ENCODE assay signal across 14 cellular contexts in genomic region chr22:27195104-27195503, GRCh38.
DNase-seq lines count a peak whose midpoint lies in the region; ATAC-seq and TF ChIP-seq lines count a peak whose summit lies in the region.
"Had no signal": no experiment of that assay in that cellular context is flagged by ENCODE, and none has a peak within 500 bp of the region (broad histone marks: within the 10 kb centered on the region; RNA-seq: fewer than 3 reads in every experiment).

No MANE protein-coding gene starts in this region.

- no peak for ATAC-seq in activated CD8-positive, alpha-beta memory T cell treated with anti-CD3 and anti-CD28 coated beads, Interleukin-2, amount 10 ng/mL, durations not matched to agents 7 days and 5 days
- no peak for ATAC-seq in HG03442 (IDR thresholded peaks at IDR 0.05; ENCODE audit: unreplicated experiment)
- ATAC-seq: stimulated activated naive B cell treated with anti-CD40 and anti-IgM and Interleukin-4, amounts not matched to agents 10 μg/mL and 1 μg/mL and 100 μg/mL, for 72 hours had no signal

- H3K4me1 Mint-ChIP-seq in neural progenitor cell: peaks cover 7% of the 10 kb centered on the region
- no peaks in the 10 kb centered on the region for H3K4me1 Mint-ChIP-seq in activated CD8-positive, alpha-beta memory T cell treated with anti-CD3 and anti-CD28 coated beads, Interleukin-2, amount 10 ng/mL, durations not matched to agents 7 days and 5 days
- H3K4me1 Mint-ChIP-seq: stimulated activated naive B cell treated with anti-CD40 and anti-IgM and Interleukin-4, amounts not matched to agents 10 μg/mL and 1 μg/mL and 100 μg/mL, for 72 hours had no signal

- no peak overlapping the region for H3K4me3 ChIP-seq in fibroblast of the aortic adventitia (ENCODE audit: low read depth, low read length)
- H3K4me3 ChIP-seq in neural progenitor cell: no peak overlapping the region
- H3K4me3 ChIP-seq: GM23248 had no signal

- no peaks in the 10 kb centered on the region for H3K79me2 ChIP-seq in neural progenitor cell (ENCODE audit: low read depth)

- peaks cover 3% of the 10 kb centered on the region for H3F3A ChIP-seq in neural progenitor cell (ENCODE audit: low read depth)

- no peak overlapping the region for H3K27ac ChIP-seq in neural progenitor cell
- H3K27ac ChIP-seq: epithelial cell of prostate, GM23248 had no signal

- H2AFZ ChIP-seq in neural progenitor cell (replicated peaks): no peak overlapping the region
- H2AFZ ChIP-seq: GM23248 had no signal

- H3K9me3 ChIP-seq in neural progenitor cell (ENCODE audit: low read depth): peaks cover 4% of the 10 kb centered on the region

- no peak overlapping the region for H3K4me2 ChIP-seq in neural progenitor cell

- peaks cover 8% of the 10 kb centered on the region for H3K9me3 Mint-ChIP-seq in neural progenitor cell
- H3K9me3 Mint-ChIP-seq in activated CD8-positive, alpha-beta memory T cell treated with anti-CD3 and anti-CD28 coated beads, Interleukin-2, amount 10 ng/mL, durations not matched to agents 7 days and 5 days (ENCODE audit: low read depth): peaks cover 8% of the 10 kb centered on the region

- TF ChIP-seq CTCF in fibroblast of the aortic adventitia (IDR thresholded peaks at IDR 0.05; ENCODE audit: insufficient read depth, low read length) (peak; percentile 20), neural progenitor cell (IDR thresholded peaks at IDR 0.05) (no peak)

- H4K20me1 ChIP-seq in neural progenitor cell (ENCODE audit: low read depth): no peaks in the 10 kb centered on the region

- no peak overlapping the region for H3K4me3 Mint-ChIP-seq in neural progenitor cell
- no peak overlapping the region for H3K4me3 Mint-ChIP-seq in activated CD8-positive, alpha-beta memory T cell treated with anti-CD3 and anti-CD28 coated beads, Interleukin-2, amount 10 ng/mL, durations not matched to agents 7 days and 5 days
- H3K4me3 Mint-ChIP-seq: nephron progenitor cell; stimulated activated naive B cell treated with anti-CD40 and anti-IgM and Interleukin-4, amounts not matched to agents 10 μg/mL and 1 μg/mL and 100 μg/mL, for 72 hours had no signal

- no peaks in the 10 kb centered on the region for H3K27me3 ChIP-seq in neural progenitor cell

- CTCF ChIA-PET in activated CD8-positive, alpha-beta memory T cell treated with anti-CD3 and anti-CD28 coated beads, Interleukin-2, amount 10 ng/mL, durations not matched to agents 7 days and 5 days (lab: Charles Lee): no interaction called here

- no peaks in the 10 kb centered on the region for H3K36me3 ChIP-seq in neural progenitor cell

- H3K27me3 Mint-ChIP-seq in neural progenitor cell (ENCODE audit: insufficient read depth, low read depth): peaks cover 12% of the 10 kb centered on the region
- H3K27me3 Mint-ChIP-seq in activated CD8-positive, alpha-beta memory T cell treated with anti-CD3 and anti-CD28 coated beads, Interleukin-2, amount 10 ng/mL, durations not matched to agents 7 days and 5 days: no peaks in the 10 kb centered on the region

- no peaks in the 10 kb centered on the region for H3K36me3 Mint-ChIP-seq in neural progenitor cell
- H3K36me3 Mint-ChIP-seq in activated CD8-positive, alpha-beta memory T cell treated with anti-CD3 and anti-CD28 coated beads, Interleukin-2, amount 10 ng/mL, durations not matched to agents 7 days and 5 days: no peaks in the 10 kb centered on the region
- H3K36me3 Mint-ChIP-seq: stimulated activated naive B cell treated with anti-CD40 and anti-IgM and Interleukin-4, amounts not matched to agents 10 μg/mL and 1 μg/mL and 100 μg/mL, for 72 hours had no signal

- no peaks in the 10 kb centered on the region for H3K4me1 ChIP-seq in neural progenitor cell

- peak; percentile 9 for DNase-seq in Ammon's horn (ENCODE audit: low spot score)
- peak; percentile 70 for DNase-seq in NCI-H1105 treated with DMSO at 0.1 percent for 48 hours (lab: John Stamatoyannopoulos, UW)
- peak; percentile 70 for DNase-seq in fibroblast of the aortic adventitia (ENCODE audit: low read depth)
- DNase-seq in neural progenitor cell (ENCODE audit: low spot score): no peak
- no peak for DNase-seq in activated CD8-positive, alpha-beta memory T cell treated with anti-CD3 and anti-CD28 coated beads, Interleukin-2, amount 10 ng/mL, durations not matched to agents 7 days and 5 days
- DNase-seq in stimulated activated CD4-positive, alpha-beta T cell treated with anti-CD3 and anti-CD28 coated beads, Interleukin-2, amount 100 ng/mL, for 48 hours: no peak
- DNase-seq in kidney tubule cell (ENCODE audit: low spot score): no peak
- DNase-seq: activated CD4-positive, alpha-beta T cell treated with anti-CD3 and anti-CD28 coated beads for 4 hours; activated T-cell treated with anti-CD3 and anti-CD28 coated beads, Interleukin-2, amount 50 U/mL, for 1 hour; GM23248; nephron progenitor cell; stimulated activated naive B cell treated with anti-CD40 and anti-IgM and Interleukin-4, amounts not matched to agents 10 μg/mL and 1 μg/mL and 100 μg/mL, for 72 hours had no signal

- no peak overlapping the region for H3K9ac ChIP-seq in neural progenitor cell
- H3K9ac ChIP-seq: GM23248 had no signal

- H3K27ac Mint-ChIP-seq in neural progenitor cell: peak overlapping the region; percentile 57
- no peak overlapping the region for H3K27ac Mint-ChIP-seq in activated CD8-positive, alpha-beta memory T cell treated with anti-CD3 and anti-CD28 coated beads, Interleukin-2, amount 10 ng/mL, durations not matched to agents 7 days and 5 days
- H3K27ac Mint-ChIP-seq: nephron progenitor cell; stimulated activated naive B cell treated with anti-CD40 and anti-IgM and Interleukin-4, amounts not matched to agents 10 μg/mL and 1 μg/mL and 100 μg/mL, for 72 hours had no signal

Comparison
In these comparisons a context has a peak if more than half of its experiments do, and no peak if none do; other contexts are left out.
1. DNase-seq: peak in Ammon's horn (single experiment), NCI-H1105 treated with DMSO at 0.1 percent for 48 hours (single experiment) and fibroblast of the aortic adventitia (single experiment); none in neural progenitor cell (single experiment), activated CD8-positive, alpha-beta memory T cell treated with anti-CD3 and anti-CD28 coated beads, Interleukin-2, amount 10 ng/mL, durations not matched to agents 7 days and 5 days (single experiment), stimulated activated CD4-positive, alpha-beta T cell treated with anti-CD3 and anti-CD28 coated beads, Interleukin-2, amount 100 ng/mL, for 48 hours (0 of 2) and kidney tubule cell (single experiment).